ENCODE assay signal across 8 cellular contexts in genomic region chr7:37182011-37182478, GRCh38.
A peak's percentile ranks its signal among the peaks of the same experiment; 100 is the strongest.
DNase-seq lines count a peak whose midpoint lies in the region; ATAC-seq, FAIRE-seq and TF ChIP-seq lines count a peak whose summit lies in the region.

No MANE protein-coding gene starts in this region.

- H3K4me3 ChIP-seq in BE2C (ENCODE audit: low read depth, low read length) (no peak overlapping the region), endothelial cell of umbilical vein (replicated peaks in 1 of 3; ENCODE audit: insufficient read depth in 1 of 3, low read depth in 1 of 3, low read length in 3 of 3) (no peak overlapping the region)

- TF ChIP-seq CTCF in BE2C (IDR thresholded peaks at IDR 0.05; ENCODE audit: low read depth, low read length) = peak; percentile 94
- peak; percentile 84 to 88 for TF ChIP-seq CTCF in endothelial cell of umbilical vein (IDR thresholded peaks at IDR 0.05; ENCODE audit: extremely low read depth in 1 of 2, insufficient read depth in 1 of 2, low read depth in 1 of 2, low read length in 2 of 2)

- TF ChIP-seq POLR2A in endothelial cell of umbilical vein (IDR thresholded peaks at IDR 0.05; ENCODE audit: low read depth, low read length) = no peak

- no peaks in the 10 kb centered on the region for H3K4me1 ChIP-seq in BE2C
- H3K4me1 ChIP-seq in endothelial cell of umbilical vein (ENCODE audit: control insufficient read depth, extremely low read depth, insufficient read depth, low read length) = no peaks in the 10 kb centered on the region

- POLR2A ChIA-PET in endothelial cell of umbilical vein (lab: Charles Lee) = interaction anchor here (0.7 to 1.0 kb wide), 2 partner anchors 214 to 604 kb away, joined by 3 to 9 read pairs; no protein-coding TSS in a partner anchor

- intact Hi-C loops in endothelial cell of umbilical vein (cut with micrococcal nuclease) = loop anchor here (1.0 to 5.0 kb wide), 6 partner anchors 195 to 740 kb away; no protein-coding TSS in a partner anchor

- CTCF ChIA-PET in endothelial cell of umbilical vein (lab: Charles Lee) = interaction anchor here (0.5 to 11.1 kb wide), 68 partner anchors 8 to 1206 kb away, joined by 3 to 374 read pairs (median 5); no protein-coding TSS in a partner anchor

- no peak overlapping the region for H3K27ac ChIP-seq in endothelial cell of umbilical vein (ENCODE audit: insufficient read depth, low read depth, low read length)

- H3K9ac ChIP-seq in endothelial cell of umbilical vein (replicated peaks; ENCODE audit: extremely low read depth, insufficient read depth, low read length) = no peak overlapping the region

- no peaks in the 10 kb centered on the region for H3K36me3 ChIP-seq in BE2C
- peaks cover 0 to 1% of the 10 kb centered on the region in 2 experiments for H3K36me3 ChIP-seq in endothelial cell of umbilical vein (ENCODE audit: control insufficient read depth in 2 of 2, extremely low read depth in 1 of 2, insufficient read depth in 2 of 2, low read length in 2 of 2)

- peak; percentile 78 for FAIRE-seq in endothelial cell of umbilical vein (lab: Jason Lieb, UNC)

- H3K27me3 ChIP-seq in BE2C = no peaks in the 10 kb centered on the region
- H3K27me3 ChIP-seq in endothelial cell of umbilical vein (ENCODE audit: control insufficient read depth in 2 of 2, insufficient read depth in 2 of 2, low read length in 2 of 2) = no peaks in the 10 kb centered on the region

- H3K9me3 ChIP-seq in BE2C (no peaks in the 10 kb centered on the region), endothelial cell of umbilical vein (replicated peaks; ENCODE audit: control insufficient read depth, insufficient read depth, low read length) (no peaks in the 10 kb centered on the region)

- no peaks in the 10 kb centered on the region for H3K9me1 ChIP-seq in endothelial cell of umbilical vein (replicated peaks; ENCODE audit: control insufficient read depth, extremely low read depth, insufficient read depth, low read length)

- H3K79me2 ChIP-seq in endothelial cell of umbilical vein (ENCODE audit: control insufficient read depth, insufficient read depth, low read length) = no peaks in the 10 kb centered on the region

- DNase-seq in BE2C (peak; percentile 84), GM19238 (ENCODE audit: insufficient read length, low spot score) (peak; percentile 37), NCI-H774 (lab: John Stamatoyannopoulos, UW) (peak; percentile 79), endothelial cell of umbilical vein (ENCODE audit: low read depth, low spot score) (peak; percentile 79), midbrain (lab: John Stamatoyannopoulos, UW) (peak; percentile 80)
- peak; percentile 48 to 59 for DNase-seq in activated CD8-positive, alpha-beta memory T cell treated with anti-CD3 and anti-CD28 coated beads for 4 hours (ENCODE audit: low read depth in 2 of 2)
- peak; percentile 73 for DNase-seq in stimulated activated CD8-positive, alpha-beta memory T cell treated with anti-CD3 and anti-CD28 coated beads, Interleukin-4, amount 100 ng/mL, for 24 hours (ENCODE audit: low read depth)

- H2AFZ ChIP-seq in endothelial cell of umbilical vein (ENCODE audit: low read depth, low read length) = no peak overlapping the region

- ATAC-seq in HG03521 (IDR thresholded peaks at IDR 0.05; ENCODE audit: unreplicated experiment) = peak; percentile 86

- no peaks in the 10 kb centered on the region for H4K20me1 ChIP-seq in endothelial cell of umbilical vein (replicated peaks; ENCODE audit: control insufficient read depth, extremely low read depth, insufficient read depth, low read length)

- dilution Hi-C loops in endothelial cell of umbilical vein (cut with MboI; ENCODE audit: extremely low pct_ligation_motif_present, low sequenced_read_pairs) = loop anchor here (25.0 kb wide), 1 partner anchor 195 kb away; no protein-coding TSS in a partner anchor

- no peak overlapping the region for H3K4me2 ChIP-seq in endothelial cell of umbilical vein (ENCODE audit: insufficient read depth, low read length)

- no TSS peak for BruUV-seq in endothelial cell of umbilical vein (replicated peaks; lab: Mats Ljungman, UMichigan)

TF ChIP-seq in endothelial cell of umbilical vein, 7 proteins besides CTCF, POLR2A, EP300 and RAD21:
- no peak for TF ChIP-seq FOS (IDR thresholded peaks at IDR 0.05; ENCODE audit: borderline replicate concordance, insufficient read depth, low read length)
- TF ChIP-seq EZH2 (IDR thresholded peaks at IDR 0.05; ENCODE audit: borderline replicate concordance, low read depth, low read length, severe bottlenecking) = no peak
- TF ChIP-seq GATA2 (IDR thresholded peaks at IDR 0.05; ENCODE audit: insufficient read depth, insufficient read length, low read depth, low read length) = no peak
- TF ChIP-seq POLR2AphosphoS5 (IDR thresholded peaks at IDR 0.05; ENCODE audit: insufficient read depth, low read depth, low read length) = no peak
- TF ChIP-seq MYC (IDR thresholded peaks at IDR 0.05; ENCODE audit: low read depth, low read length) = no peak
- TF ChIP-seq JUN (IDR thresholded peaks at IDR 0.05; ENCODE audit: borderline replicate concordance, insufficient read depth, insufficient read length, low read depth) = no peak
- no peak for TF ChIP-seq MAX (IDR thresholded peaks at IDR 0.05; ENCODE audit: insufficient read depth, insufficient read length)
